21 cellular contexts compared by ENCODE assay signal in the genomic region with DNA sequence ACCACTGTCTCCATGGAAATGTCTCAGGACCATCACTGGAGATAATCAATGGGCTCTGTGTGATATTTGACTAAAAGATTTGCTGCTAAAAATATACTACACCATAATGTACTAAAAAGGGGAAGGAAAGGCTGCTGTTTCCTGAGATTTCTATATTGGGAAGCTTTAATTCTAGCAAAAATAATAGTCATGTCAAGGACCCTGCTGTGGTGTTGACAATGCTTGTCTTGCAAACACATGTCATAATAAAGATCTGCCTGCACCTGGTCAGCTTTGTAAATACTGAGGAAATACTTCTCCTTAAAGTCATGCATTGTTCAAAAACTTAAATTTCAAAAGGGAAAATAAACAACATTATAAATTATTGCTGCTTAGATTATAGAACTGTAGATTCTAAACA.
"Had no signal": no experiment of that assay in that cellular context is flagged by ENCODE, and none has a peak within 500 bp of the region (broad histone marks: within the 10 kb centered on the region; RNA-seq: fewer than 3 reads in every experiment).

No MANE protein-coding gene starts in this region.

- H3K4me1 Mint-ChIP-seq: activated naive CD8-positive, alpha-beta T cell treated with anti-CD3 and anti-CD28 coated beads, Interleukin-2, amount 10 ng/mL, durations not matched to agents 7 days and 5 days; T-helper 17 cell; WTC11 had no signal

- H3K27ac Mint-ChIP-seq: activated CD8-positive, alpha-beta T cell treated with anti-CD3 and anti-CD28 coated beads, Interleukin-2, amount 10 ng/mL, durations not matched to agents 7 days and 5 days; activated naive CD8-positive, alpha-beta T cell treated with anti-CD3 and anti-CD28 coated beads, Interleukin-2, amount 10 ng/mL, durations not matched to agents 7 days and 5 days; T-helper 17 cell; WTC11 had no signal

- H3K36me3 Mint-ChIP-seq: activated naive CD8-positive, alpha-beta T cell treated with anti-CD3 and anti-CD28 coated beads, Interleukin-2, amount 10 ng/mL, durations not matched to agents 7 days and 5 days; WTC11 had no signal

- H3K4me3 Mint-ChIP-seq: activated CD8-positive, alpha-beta T cell treated with anti-CD3 and anti-CD28 coated beads, Interleukin-2, amount 10 ng/mL, durations not matched to agents 7 days and 5 days; activated naive CD8-positive, alpha-beta T cell treated with anti-CD3 and anti-CD28 coated beads, Interleukin-2, amount 10 ng/mL, durations not matched to agents 7 days and 5 days; T-helper 17 cell; WTC11 had no signal

- ATAC-seq: activated CD8-positive, alpha-beta T cell treated with anti-CD3 and anti-CD28 coated beads, Interleukin-2, amount 10 ng/mL, durations not matched to agents 7 days and 5 days; T-helper 17 cell; WTC11 had no signal

- DNase-seq: activated CD4-positive, alpha-beta T cell treated with anti-CD3 and anti-CD28 coated beads for 48 hours; activated CD4-positive, alpha-beta T cell treated with anti-CD3 and anti-CD28 coated beads, Interleukin-2, amount 50 U/mL, for 4 hours; activated CD4-positive, CD25-positive, alpha-beta regulatory T cell treated with anti-CD3 and anti-CD28 coated beads, Interleukin-2, amount 50 U/mL, for 72 hours; activated CD8-positive, alpha-beta memory T cell treated with anti-CD3 and anti-CD28 coated beads, Interleukin-2, amount 50 U/mL, for 48 hours; activated CD8-positive, alpha-beta T cell treated with anti-CD3 and anti-CD28 coated beads, Interleukin-2, amount 10 ng/mL, durations not matched to agents 7 days and 5 days; activated naive CD4-positive, alpha-beta T cell treated with anti-CD3 and anti-CD28 coated beads, Interleukin-2, amount 50 U/mL, for 16 hours; activated naive CD8-positive, alpha-beta T cell treated with anti-CD3 and anti-CD28 coated beads, Interleukin-2, amount 10 ng/mL, durations not matched to agents 7 days and 5 days; activated T-cell treated with anti-CD3 and anti-CD28 coated beads, Interleukin-2, amount 50 U/mL, for 1 hour; adrenal gland; anterior cingulate cortex; cerebellar nuclear complex; NCI-H146; NCI-H187 treated with DMSO at 0.1 percent for 48 hours; NCI-H2107; NCI-H2171 treated with DMSO at 0.1 percent for 48 hours; NCI-H510A treated with DMSO at 0.1 percent for 48 hours; NCI-H82; SIG-M5; T-helper 17 cell; T-helper 9 cell had no signal

- H3K27me3 Mint-ChIP-seq: activated naive CD8-positive, alpha-beta T cell treated with anti-CD3 and anti-CD28 coated beads, Interleukin-2, amount 10 ng/mL, durations not matched to agents 7 days and 5 days; T-helper 17 cell had no signal
